Comparison of ENCODE assay signal across 8 cellular contexts in genomic region chr1:145994391-145995120, GRCh38. TPM values are rescaled to one million over a fixed set of nuclear protein-coding genes. Genes with fewer than 3 reads are reported as not detected.
A peak's percentile ranks its signal among the peaks of the same experiment; 100 is the strongest.
DNase-seq lines count a peak whose midpoint lies in the region; ATAC-seq and TF ChIP-seq lines count a peak whose summit lies in the region.

No MANE protein-coding gene starts in this region.

- no peaks in the 10 kb centered on the region for H3K9me3 ChIP-seq in psoas muscle

- H3K4me3 ChIP-seq in WI38 (ENCODE audit: low read depth, low read length) (peak overlapping the region; percentile 100), epithelial cell of proximal tubule (ENCODE audit: low read depth, low read length) (peak overlapping the region; percentile 81), psoas muscle (peak overlapping the region; percentile 80)

- H3K36me3 ChIP-seq in psoas muscle (ENCODE audit: insufficient read depth in 1 of 2, low read depth in 1 of 2): peaks cover 24 to 39% of the 10 kb centered on the region in 2 donors

- intact Hi-C loops in psoas muscle (cut with DNase I): no loop called here

- 2 to 6% (median 3%) methylated on average over 10 of the region's 10 CpGs for WGBS in psoas muscle, 3 donors

- H3K27ac ChIP-seq in psoas muscle: peak overlapping the region; percentile 98

- DNase-seq in DMS53 (lab: John Stamatoyannopoulos, UW): peak; percentile 45
- no peak for DNase-seq in DMS53 treated with DMSO at 0.1 percent for 48 hours (lab: John Stamatoyannopoulos, UW; ENCODE audit: unreplicated experiment)
- DNase-seq in epithelial cell of proximal tubule (ENCODE audit: low read depth): no peak
- DNase-seq in psoas muscle: peak; percentile 41 to 68
- no peak for DNase-seq in AG20443 (ENCODE audit: low spot score)
- DNase-seq in HuH-7.5 (ENCODE audit: low spot score): no peak

- H3K4me1 ChIP-seq in psoas muscle: peaks cover 17% of the 10 kb centered on the region

- no peak for ATAC-seq in psoas muscle
- ATAC-seq in HG03565 (IDR thresholded peaks at IDR 0.05; ENCODE audit: unreplicated experiment): no peak

- no peak for TF ChIP-seq CTCF in WI38 (IDR thresholded peaks at IDR 0.05; ENCODE audit: low read depth, low read length)
- no peak for TF ChIP-seq CTCF in epithelial cell of proximal tubule (conservative IDR thresholded peaks at IDR 0.05; ENCODE audit: low read depth, low read length)
- TF ChIP-seq CTCF in psoas muscle (IDR thresholded peaks at IDR 0.05): no peak

- no peaks in the 10 kb centered on the region for H3K27me3 ChIP-seq in psoas muscle (ENCODE audit: insufficient read depth in 3 of 3, low read length in 2 of 3)

RNA-seq across cellular contexts. Expression of gene TXNIP, which starts 1.8 kb away (rescaled TPM):
- total RNA-seq in epithelial cell of proximal tubule: 22.1 and 198 TPM in 2 replicates
- total RNA-seq in psoas muscle: 1,000 to 10,000 TPM in 3 of 4 donors, 100 to 1,000 TPM in 1; 887 to 2,747 (median 1,374) TPM
- polyA plus RNA-seq in psoas muscle: 1,000 to 10,000 TPM; 1,253 to 1,929 (median 1,863) TPM

RNA-seq across cellular contexts. Expression of gene HJV, which starts 27.0 kb away (rescaled TPM):
- 0.35 TPM in 1 of 2 replicates, not detected in the other for total RNA-seq in epithelial cell of proximal tubule
- 100 to 1,000 TPM; 240 to 354 (median 317) TPM for total RNA-seq in psoas muscle
- polyA plus RNA-seq in psoas muscle: 100 to 1,000 TPM in 2 of 3 donors, 10 to 100 TPM in 1; 38.1 to 314 (median 168) TPM

RNA-seq across cellular contexts. Expression of gene POLR3GL, which starts 30.1 kb away (rescaled TPM):
- total RNA-seq in epithelial cell of proximal tubule (15.6 and 16.1 TPM in 2 replicates), psoas muscle (10 to 100 TPM; 30.5 to 62.5 (median 48.9) TPM)
- polyA plus RNA-seq in psoas muscle: 100 to 1,000 TPM in 1 of 3 donors, 10 to 100 TPM in 2; 59.9 to 139 (median 98.1) TPM

RNA-seq across cellular contexts. Expression of gene ANKRD34A, which starts 30.2 kb away (rescaled TPM):
- total RNA-seq in epithelial cell of proximal tubule (0.06 and 0.14 TPM in 2 replicates), psoas muscle (10 to 100 TPM in 1 of 4 donors, 1 to 10 TPM in 2, under 1 TPM in 1; 0.42 to 12.3 (median 4.9) TPM)
- 10 to 100 TPM in 1 of 3 donors, 1 to 10 TPM in 2; 6.6 to 14.7 (median 7.4) TPM for polyA plus RNA-seq in psoas muscle

RNA-seq across cellular contexts. Expression of gene LIX1L, which starts 36.7 kb away (rescaled TPM):
- total RNA-seq in epithelial cell of proximal tubule (22.3 and 32.5 TPM in 2 replicates), psoas muscle (10 to 100 TPM; 14.6 to 59.7 (median 38.0) TPM)
- polyA plus RNA-seq in psoas muscle: 10 to 100 TPM; 23.5 to 36.9 (median 28.1) TPM

Comparison
In these comparisons a context has a peak if more than half of its experiments do, and no peak if none do; other contexts are left out.
1. DNase-seq: peak in DMS53 (single experiment) and psoas muscle (2 of 2); none in DMS53 treated with DMSO at 0.1 percent for 48 hours (single experiment), epithelial cell of proximal tubule (single experiment), AG20443 (single experiment) and HuH-7.5 (single experiment).
2. RNA of gene HJV, which starts 27.0 kb away (total RNA-seq): 240 to 354 TPM in psoas muscle; 0.35 TPM in epithelial cell of proximal tubule; every median in the first group is over 100 times any median in the second.
3. Peak in every context shown above with its lines, with median percentiles within 50 percentile points of each other: H3K4me3 ChIP-seq.